ENCODE assay signal across 8 cellular contexts in the genomic region with DNA sequence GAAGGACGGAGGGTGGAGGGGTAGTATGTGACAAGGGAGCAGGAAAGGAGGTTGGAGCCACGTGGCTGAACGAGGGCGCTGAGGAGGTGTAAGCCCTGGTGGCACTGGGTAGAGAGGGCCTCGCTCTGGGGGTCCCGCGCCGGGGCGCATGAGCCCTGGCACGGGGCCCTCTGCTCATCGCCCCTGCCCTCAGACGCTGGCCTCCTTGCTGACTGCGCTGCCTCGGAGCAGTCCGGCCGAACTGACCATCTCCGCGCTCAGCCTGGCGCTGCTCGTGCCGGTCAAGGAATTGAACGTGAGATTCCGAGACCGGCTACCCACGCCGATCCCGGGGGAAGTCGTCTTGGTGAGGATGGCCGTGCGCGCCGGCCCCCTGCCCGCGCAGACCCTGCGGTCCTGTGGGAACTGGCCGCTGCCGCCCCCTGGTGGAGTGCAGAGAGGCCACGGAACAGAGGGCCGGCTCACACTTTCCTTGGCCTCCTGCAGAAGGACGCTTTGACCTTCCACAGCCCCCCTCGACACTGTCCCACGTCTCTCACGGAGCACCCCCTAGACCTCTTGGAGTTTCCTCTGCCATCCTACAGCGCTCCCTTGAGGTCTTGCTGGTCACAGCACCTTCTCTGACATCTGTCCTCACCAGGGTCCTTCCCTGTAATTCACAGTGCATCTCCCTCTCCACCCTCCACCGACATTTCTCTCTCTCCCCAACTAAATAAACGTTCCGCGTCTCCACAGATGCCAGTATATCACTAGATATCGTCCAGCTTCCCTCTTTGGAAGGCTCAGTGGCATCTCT. TPM values are rescaled to one million over a fixed set of nuclear protein-coding genes. Genes with fewer than 3 reads are reported as not detected.
A peak's percentile ranks its signal among the peaks of the same experiment; 100 is the strongest.
DNase-seq lines count a peak whose midpoint lies in the region; ATAC-seq and TF ChIP-seq lines count a peak whose summit lies in the region.

No MANE protein-coding gene starts in this region.

- WGBS in liver = 2% methylated on average over 49 of the region's 49 CpGs

- peaks cover 2% of the 10 kb centered on the region; the same call in 1 of the 2 replicates for H3K36me3 Mint-ChIP-seq in WTC11

- peak overlapping the region; percentile 82 for H2AFZ ChIP-seq in KMS-11 (ENCODE audit: low read depth)

- H3K9me3 ChIP-seq in liver (ENCODE audit: control insufficient read depth in 4 of 4, low read length in 3 of 4) = no peaks in the 10 kb centered on the region

- no peaks in the 10 kb centered on the region for H3K79me2 ChIP-seq in KMS-11 (ENCODE audit: insufficient read depth, low read depth)

- no peaks in the 10 kb centered on the region for H4K20me1 ChIP-seq in KMS-11 (ENCODE audit: insufficient read depth)

- H3K36me3 ChIP-seq in KMS-11 (ENCODE audit: insufficient read depth) (no peaks in the 10 kb centered on the region), liver (ENCODE audit: control insufficient read depth in 4 of 4, insufficient read depth in 3 of 4, low read depth in 1 of 4, low read length in 3 of 4) (no peaks in the 10 kb centered on the region)

- H3K27ac Mint-ChIP-seq in WTC11 = no peak overlapping the region

- DNase-seq in NCI-H1436 (lab: John Stamatoyannopoulos, UW) (peak; percentile 33), NCI-H1436 treated with DMSO at 0.1 percent for 48 hours (lab: John Stamatoyannopoulos, UW) (no peak), WTC11 (ENCODE audit: low spot score) (peak; percentile 77), choroid plexus epithelial cell (ENCODE audit: low read depth) (peak; percentile 38)
- peak; percentile 36 for DNase-seq in stimulated activated CD8-positive, alpha-beta memory T cell treated with anti-CD3 and anti-CD28 coated beads, Interleukin-12 subunit alpha, Interleukin-12 subunit beta, amount 100 ng/mL, for 4 hours (ENCODE audit: low read depth)

- peak; percentile 70 to 83 for TF ChIP-seq RAD21 in liver (IDR thresholded peaks at IDR 0.05)

- CTCF ChIA-PET in WTC11 (lab: Charles Lee) = interaction anchor here (0.7 to 3.6 kb wide), 12 partner anchors 9 to 135 kb away, joined by 3 to 74 read pairs (median 16); partner anchors contain the start of genes ARHGEF25, B4GALNT1 and PIP4K2C

- peaks cover 25% of the 10 kb centered on the region for H3K4me1 Mint-ChIP-seq in WTC11

- peak overlapping the region; percentile 78 for H3K4me3 Mint-ChIP-seq in WTC11

- POLR2A ChIA-PET in WTC11 (lab: Charles Lee) = interaction anchor here (1.0 to 2.3 kb wide), 2 partner anchors 11 to 30 kb away, joined by 3 to 11 read pairs; partner anchors contain the start of gene ARHGEF25

- peak overlapping the region; percentile 39 for H3K9ac ChIP-seq in KMS-11
- no peak overlapping the region for H3K9ac ChIP-seq in liver (ENCODE audit: low read depth in 1 of 2, low read length in 2 of 2)

- H3K4me3 ChIP-seq in KMS-11 (IDR thresholded peaks at IDR 0.05; ENCODE audit: insufficient read depth, low read depth, low read length) (no peak overlapping the region), choroid plexus epithelial cell (ENCODE audit: low read depth, low read length) (peak overlapping the region; percentile 50), liver (ENCODE audit: low read depth in 1 of 3, low read length in 3 of 3) (peak overlapping the region in 2 of 3 donors; percentile 39 to 48)

- ATAC-seq in WTC11 (peak; percentile 63), HG02852 (IDR thresholded peaks at IDR 0.05; ENCODE audit: unreplicated experiment) (no peak)

- H3K27me3 ChIP-seq in KMS-11 (ENCODE audit: insufficient read depth, low read depth) = peaks cover 18% of the 10 kb centered on the region
- H3K27me3 ChIP-seq in liver (ENCODE audit: control insufficient read depth in 4 of 4, insufficient read depth in 4 of 4, low read length in 3 of 4) = peaks cover 0 to 28% (median 9%) of the 10 kb centered on the region in 4 donors

- H3K4me1 ChIP-seq in KMS-11 (ENCODE audit: low read depth, poor library complexity, severe bottlenecking) = peaks cover 5% of the 10 kb centered on the region
- H3K4me1 ChIP-seq in liver (ENCODE audit: control insufficient read depth in 4 of 4, insufficient read depth in 4 of 4, low read length in 3 of 4) = peaks cover 4 to 18% (median 12%) of the 10 kb centered on the region in 4 donors

- TF ChIP-seq CTCF in KMS-11 (conservative IDR thresholded peaks at IDR 0.05; ENCODE audit: low read depth, low read length) (peak; percentile 99), WTC11 (IDR thresholded peaks at IDR 0.05) (peak; percentile 88), choroid plexus epithelial cell (conservative IDR thresholded peaks at IDR 0.05; ENCODE audit: low read depth, low read length) (peak; percentile 89), liver (IDR thresholded peaks at IDR 0.05; ENCODE audit: low read depth, low read length, missing input control) (peak; percentile 73)

- H3K4me2 ChIP-seq in KMS-11 = peak overlapping the region; percentile 77

- no peaks in the 10 kb centered on the region for H3K9me3 Mint-ChIP-seq in WTC11

- H3K27me3 Mint-ChIP-seq in WTC11 (ENCODE audit: low read depth) = peaks cover 100% of the 10 kb centered on the region

- H3K27ac ChIP-seq in KMS-11 = no peak overlapping the region
- no peak overlapping the region for H3K27ac ChIP-seq in liver (ENCODE audit: low read depth in 1 of 2, low read length in 2 of 2)

TF ChIP-seq in WTC11, 78 proteins besides CTCF, POLR2A, EP300 and RAD21:
- TF ChIP-seq FOXP1 (CRISPR knock-in tag; IDR thresholded peaks at IDR 0.05; ENCODE audit: borderline replicate concordance) (0 out of 2 replicates have a peak, but pooled peaks have one; percentile 26), JAZF1 (CRISPR knock-in tag; IDR thresholded peaks at IDR 0.05) (no peak)

TF ChIP-seq in liver, 16 proteins besides CTCF, POLR2A, EP300 and RAD21:
- no peak for TF ChIP-seq ATF3 (IDR thresholded peaks at IDR 0.05)

RNA-seq across cellular contexts. Expression of gene ARHGEF25, which starts 10.5 kb away (rescaled TPM):
- 11.9 to 19.0 TPM (median 17.2 TPM) in 3 replicates for total RNA-seq in WTC11 (2021)
- 1 to 10 TPM; 2.0 to 2.3 TPM for total RNA-seq in liver
- polyA plus RNA-seq in liver = 1 to 10 TPM in 1 of 2 donors, under 1 TPM in 1; 0.57 to 1.8 TPM

RNA-seq across cellular contexts. Expression of gene B4GALNT1, which starts 11.3 kb away (rescaled TPM):
- total RNA-seq in WTC11 (2021) = 0.46 to 1.2 TPM (median 1.2 TPM) in 3 replicates
- total RNA-seq in liver = under 1 TPM in 1 of 2 donors, not detected in 1; 0.25 TPM
- under 1 TPM; 0.11 to 0.30 TPM for polyA plus RNA-seq in liver

RNA-seq across cellular contexts. Expression of gene DTX3, which starts 17.1 kb away (rescaled TPM):
- total RNA-seq in WTC11 (2021) (52.4 to 57.0 TPM (median 55.7 TPM) in 3 replicates), liver (1 to 10 TPM; 1.1 to 3.2 TPM)
- polyA plus RNA-seq in liver = 1 to 10 TPM; 1.1 to 1.7 TPM

RNA-seq across cellular contexts. Expression of gene PIP4K2C, which starts 30.7 kb away (rescaled TPM):
- 25.4 to 26.9 TPM (median 25.8 TPM) in 3 replicates for total RNA-seq in WTC11 (2021)
- 10 to 100 TPM in 1 of 2 donors, 1 to 10 TPM in 1; 6.5 to 11.9 TPM for total RNA-seq in liver
- polyA plus RNA-seq in liver = 10 to 100 TPM in 1 of 2 donors, 1 to 10 TPM in 1; 7.1 to 11.7 TPM

Comparison
In these comparisons a context has a peak if more than half of its experiments do, and no peak if none do; other contexts are left out.
1. RNA of gene DTX3, which starts 17.1 kb away (total RNA-seq): 52.4 to 57.0 TPM in WTC11; 1.1 to 3.2 TPM in liver; every median in the first group is over 10 times any median in the second.
2. Peak in every context shown above with its lines, with median percentiles within 50 percentile points of each other: CTCF ChIP-seq.